8 cellular contexts compared by ENCODE assay signal in the genomic region with DNA sequence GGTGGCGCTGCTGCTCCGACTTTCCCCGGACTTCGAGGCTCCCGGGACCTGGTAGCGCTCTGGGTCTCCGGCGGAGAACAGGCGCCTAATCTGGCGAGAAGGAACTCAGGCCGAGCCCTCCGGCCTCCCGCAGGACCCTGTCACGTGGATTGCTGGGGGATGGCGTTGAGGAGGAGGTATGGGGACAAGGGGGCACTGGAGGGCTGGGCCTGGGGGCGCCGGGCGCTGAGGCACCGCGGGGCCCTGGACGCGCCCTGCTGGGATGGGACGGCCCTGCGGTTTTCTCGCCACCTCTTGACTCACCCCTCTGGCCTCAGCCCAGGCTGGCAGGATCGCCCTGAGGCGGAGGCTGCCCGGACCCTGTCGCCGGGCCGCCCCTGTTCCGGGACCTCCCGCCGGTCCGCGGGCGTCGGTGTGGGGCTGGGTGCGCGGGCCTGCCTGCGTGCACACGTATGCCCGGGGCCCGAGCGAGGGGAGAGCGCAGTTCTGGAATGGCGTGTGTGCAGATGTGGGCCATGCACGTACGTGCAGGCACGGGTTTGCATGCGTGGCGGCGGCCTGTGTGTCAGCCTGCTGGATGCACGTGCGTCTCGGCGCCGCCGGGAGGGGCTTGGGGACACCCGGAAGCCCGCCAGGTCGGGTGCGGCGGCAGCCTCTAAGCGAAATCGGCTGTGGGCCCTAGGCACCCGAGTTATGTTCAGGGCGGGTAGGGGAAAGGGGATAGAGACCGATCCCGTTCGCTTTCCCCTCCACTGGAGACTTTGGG. TPM values are rescaled to one million over a fixed set of nuclear protein-coding genes. Genes with fewer than 3 reads are reported as not detected.
DNase-seq lines count a peak whose midpoint lies in the region; TF ChIP-seq lines count a peak whose summit lies in the region.

No MANE protein-coding gene starts in this region.

- peak; percentile 73 to 92 for DNase-seq in HAP-1 (ENCODE audit: low spot score in 2 of 2)
- peak; percentile 7 for DNase-seq in NCI-H128 (lab: John Stamatoyannopoulos, UW; ENCODE audit: unreplicated experiment)
- peak; percentile 95 for DNase-seq in activated CD4-positive, alpha-beta T cell treated with anti-CD3 and anti-CD28 coated beads, Interleukin-2, amount 10 ng/mL, durations not matched to agents 24 days and 14 days
- DNase-seq in dedifferentiated amniotic fluid mesenchymal stem cell (ENCODE audit: extremely low spot score), result peak; percentile 51
- peak; percentile 78 to 96 for DNase-seq in lower leg skin (ENCODE audit: low spot score in 2 of 2)
- peak; percentile 62 to 72 (median 72) for DNase-seq in stimulated activated CD4-positive, alpha-beta T cell treated with anti-CD3 and anti-CD28 coated beads, TNF-alpha, amount 100 ng/mL, for 4 hours (ENCODE audit: low read depth in 3 of 3)
- DNase-seq in cortex of kidney (lab: John Stamatoyannopoulos, UW), result no peak

- H3K4me3 Mint-ChIP-seq in activated CD4-positive, alpha-beta T cell treated with anti-CD3 and anti-CD28 coated beads, Interleukin-2, amount 10 ng/mL, durations not matched to agents 24 days and 14 days, result peak overlapping the region; percentile 94

- peaks cover 24% of the 10 kb centered on the region for H3K36me3 Mint-ChIP-seq in activated CD4-positive, alpha-beta T cell treated with anti-CD3 and anti-CD28 coated beads, Interleukin-2, amount 10 ng/mL, durations not matched to agents 24 days and 14 days (ENCODE audit: low read depth)

- H3K27me3 Mint-ChIP-seq in activated CD4-positive, alpha-beta T cell treated with anti-CD3 and anti-CD28 coated beads, Interleukin-2, amount 10 ng/mL, durations not matched to agents 24 days and 14 days, result no peaks in the 10 kb centered on the region

- peak overlapping the region; percentile 90 for H3K27ac Mint-ChIP-seq in activated CD4-positive, alpha-beta T cell treated with anti-CD3 and anti-CD28 coated beads, Interleukin-2, amount 10 ng/mL, durations not matched to agents 24 days and 14 days

- H3K4me1 Mint-ChIP-seq in activated CD4-positive, alpha-beta T cell treated with anti-CD3 and anti-CD28 coated beads, Interleukin-2, amount 10 ng/mL, durations not matched to agents 24 days and 14 days, result peaks cover 59% of the 10 kb centered on the region

- H3K4me3 ChIP-seq in HAP-1 (peak overlapping the region; percentile 96), lower leg skin (ENCODE audit: low read depth, poor library complexity, severe bottlenecking) (peak overlapping the region; percentile 85)

- H3K9me3 Mint-ChIP-seq in activated CD4-positive, alpha-beta T cell treated with anti-CD3 and anti-CD28 coated beads, Interleukin-2, amount 10 ng/mL, durations not matched to agents 24 days and 14 days, result no peaks in the 10 kb centered on the region

- peaks cover 35% of the 10 kb centered on the region for H3K36me3 ChIP-seq in HAP-1 (replicated peaks)

- WGBS in lower leg skin, 2 donors, result 0 to 3% methylated on average over 20 to 26 of the region's 71 CpGs

- H3K9me3 ChIP-seq in HAP-1, result no peaks in the 10 kb centered on the region

- TF ChIP-seq CTCF in GM12872 (IDR thresholded peaks at IDR 0.05; ENCODE audit: insufficient read depth, low read depth, low read length) (0 out of 3 replicates have a peak, but pooled peaks have one; percentile 14), lower leg skin (IDR thresholded peaks at IDR 0.05) (no peak)

- TF ChIP-seq POLR2A in lower leg skin (IDR thresholded peaks at IDR 0.05), result no peak

- intact Hi-C loops in activated CD4-positive, alpha-beta T cell treated with anti-CD3 and anti-CD28 coated beads, Interleukin-2, amount 10 ng/mL, durations not matched to agents 24 days and 14 days (cut with micrococcal nuclease), result loop anchor here (2.0 to 5.0 kb wide), 6 partner anchors 32 to 660 kb away; a partner anchor contains a TSS
- intact Hi-C loops in lower leg skin (cut with DNase I; ENCODE audit: low total_unique reads), result no loop called here

- in situ Hi-C loops in HAP-1 (cut with MboI; ENCODE audit: low sequenced_read_pairs), result loop anchor here (5.0 to 10.0 kb wide), 2 partner anchors 175 to 428 kb away; no protein-coding TSS in a partner anchor

- no peaks in the 10 kb centered on the region for H3K27me3 ChIP-seq in HAP-1 (ENCODE audit: low read depth)

- peaks cover 25% of the 10 kb centered on the region for H3K4me1 ChIP-seq in HAP-1

RNA-seq across cellular contexts. Expression of a gene that starts 0.8 kb away (rescaled TPM):
- 43.2 and 43.9 TPM in 2 replicates for total RNA-seq in activated CD4-positive, alpha-beta T cell treated with anti-CD3 and anti-CD28 coated beads, Interleukin-2, amount 10 ng/mL, durations not matched to agents 24 days and 14 days
- total RNA-seq in lower leg skin, result 10 to 100 TPM; 21.9 to 29.3 (median 26.1) TPM

RNA-seq across cellular contexts. Expression of a gene that starts 55.7 kb away (rescaled TPM):
- total RNA-seq in activated CD4-positive, alpha-beta T cell treated with anti-CD3 and anti-CD28 coated beads, Interleukin-2, amount 10 ng/mL, durations not matched to agents 24 days and 14 days, result not detected in 2 replicates
- under 1 TPM in 2 of 4 donors, not detected in 2; 0.69 TPM for total RNA-seq in lower leg skin
